Comparison of ENCODE assay signal across 14 cellular contexts in genomic region chr13:20358022-20358421, GRCh38.
DNase-seq lines count a peak whose midpoint lies in the region; ATAC-seq, FAIRE-seq and TF ChIP-seq lines count a peak whose summit lies in the region.
"Had no signal": no experiment of that assay in that cellular context is flagged by ENCODE, and none has a peak within 500 bp of the region (broad histone marks: within the 10 kb centered on the region; RNA-seq: fewer than 3 reads in every experiment).

No MANE protein-coding gene starts in this region.

- TF ChIP-seq CTCF in HEK293 (tag by site-specific recombination; IDR thresholded peaks at IDR 0.05) (no peak), RWPE1 (conservative IDR thresholded peaks at IDR 0.05; ENCODE audit: low read depth) (no peak), osteocyte (IDR thresholded peaks at IDR 0.05) (no peak), colonic mucosa (IDR thresholded peaks at IDR 0.05) (no peak)

- no peak overlapping the region for H3K9ac ChIP-seq in colonic mucosa (ENCODE audit: low read depth in 2 of 2, low read length in 2 of 2)
- H3K9ac ChIP-seq: BLaER1 treated with 17β-estradiol and CSF1 and Interleukin-3, amounts not matched to agents 10 nM and 100 nM had no signal

- no peak for ATAC-seq in left ventricle myocardium superior
- ATAC-seq in GM19463 (IDR thresholded peaks at IDR 0.05; ENCODE audit: unreplicated experiment): no peak

- no peaks in the 10 kb centered on the region for H3K4me1 ChIP-seq in HEK293 (ENCODE audit: control insufficient read depth, insufficient read depth, low read length)
- H3K4me1 ChIP-seq in colonic mucosa: no peaks in the 10 kb centered on the region

- no peaks in the 10 kb centered on the region for H3K9me3 Mint-ChIP-seq in osteocyte (ENCODE audit: unreplicated experiment)

- no peak for FAIRE-seq in H54 (lab: Jason Lieb, UNC)

- no peak for DNase-seq in RWPE1 (ENCODE audit: low spot score)
- peak in 35 of 42 donors; percentile 19 to 83 (median 49) for DNase-seq in head of caudate nucleus
- DNase-seq in osteocyte (ENCODE audit: extremely low spot score, unreplicated experiment): peak; percentile 67
- no peak for DNase-seq in left ventricle myocardium superior
- DNase-seq in colonic mucosa: no peak
- DNase-seq in H54 (ENCODE audit: insufficient read length, low spot score): no peak
- DNase-seq: ACHN; CD4-positive, CD25-positive, alpha-beta regulatory T cell; DMS53; GF-D8; H7 had no signal

- CTCF ChIA-PET in HEK293 (lab: Yijun Ruan, JAX) (no interaction called here), RWPE1 (lab: Yijun Ruan, JAX) (interaction anchor here (0.6 kb wide), 1 partner anchor 169 kb away, joined by 3 read pairs; no protein-coding TSS in a partner anchor)

- no peaks in the 10 kb centered on the region for H3K36me3 Mint-ChIP-seq in osteocyte (ENCODE audit: unreplicated experiment)
- H3K36me3 Mint-ChIP-seq: CD4-positive, CD25-positive, alpha-beta regulatory T cell had no signal

- intact Hi-C loops in head of caudate nucleus (cut with DNase I): no loop called here
- intact Hi-C loops in left ventricle myocardium superior (cut with micrococcal nuclease): no loop called here
- intact Hi-C loops in colonic mucosa (cut with DNase I): no loop called here

- H3K4me3 Mint-ChIP-seq in osteocyte (ENCODE audit: unreplicated experiment): no peak overlapping the region
- H3K4me3 Mint-ChIP-seq: CD4-positive, CD25-positive, alpha-beta regulatory T cell had no signal

- POLR2A ChIA-PET in HEK293 (lab: Yijun Ruan, JAX) (no interaction called here), RWPE1 (lab: Yijun Ruan, JAX; ENCODE audit: low non-redundant PET) (no interaction called here)

- H3K4me3 ChIP-seq in HEK293 (ENCODE audit: low read depth, low read length) (no peak overlapping the region), colonic mucosa (no peak overlapping the region)
- H3K4me3 ChIP-seq: BLaER1 treated with 17β-estradiol and CSF1 and Interleukin-3, amounts not matched to agents 10 nM and 100 nM had no signal

- peaks cover 2% of the 10 kb centered on the region for H3K27me3 Mint-ChIP-seq in osteocyte (ENCODE audit: unreplicated experiment)

- no peak overlapping the region for H3K27ac Mint-ChIP-seq in osteocyte (ENCODE audit: unreplicated experiment)

- TF ChIP-seq POLR2A in H54 (IDR thresholded peaks at IDR 0.05; ENCODE audit: low read depth, low read length): no peak

- H3K36me3 ChIP-seq in HEK293 (ENCODE audit: control insufficient read depth in 2 of 2, insufficient read depth in 1 of 2, low read length in 2 of 2) (no peaks in the 10 kb centered on the region), colonic mucosa (no peaks in the 10 kb centered on the region)
- H3K36me3 ChIP-seq: BLaER1 treated with 17β-estradiol and CSF1 and Interleukin-3, amounts not matched to agents 10 nM and 100 nM had no signal

- H3K27ac ChIP-seq in HEK293 (ENCODE audit: extremely low read depth, low read depth, low read length) (no peak overlapping the region), RWPE1 (peak overlapping the region; percentile 92), colonic mucosa (no peak overlapping the region)
- H3K27ac ChIP-seq: BLaER1 treated with 17β-estradiol and CSF1 and Interleukin-3, amounts not matched to agents 10 nM and 100 nM had no signal

- H3K9me3 ChIP-seq in HEK293 (ENCODE audit: control insufficient read depth, insufficient read depth, low read depth, low read length): no peaks in the 10 kb centered on the region
- H3K9me3 ChIP-seq in colonic mucosa: no peaks in the 10 kb centered on the region
- H3K9me3 ChIP-seq: BLaER1 treated with 17β-estradiol and CSF1 and Interleukin-3, amounts not matched to agents 10 nM and 100 nM had no signal

- H3K4me1 Mint-ChIP-seq in osteocyte (ENCODE audit: unreplicated experiment): no peaks in the 10 kb centered on the region

- H3K27me3 ChIP-seq in colonic mucosa: no peaks in the 10 kb centered on the region
- H3K27me3 ChIP-seq: BLaER1 treated with 17β-estradiol and CSF1 and Interleukin-3, amounts not matched to agents 10 nM and 100 nM had no signal

TF ChIP-seq in HEK293, 187 proteins besides CTCF, POLR2A, EP300 and RAD21:
- no peak for TF ChIP-seq ZNF398 (tag by site-specific recombination; IDR thresholded peaks at IDR 0.05)
- peak; percentile 69 for TF ChIP-seq EGR2 (tag by site-specific recombination; IDR thresholded peaks at IDR 0.05; ENCODE audit: low read depth)
- TF ChIP-seq PRDM10 (tag by site-specific recombination; IDR thresholded peaks at IDR 0.05): no peak
- TF ChIP-seq ZFHX2 (tag by site-specific recombination; conservative IDR thresholded peaks at IDR 0.05): peak; percentile 71
- TF ChIP-seq ZNF677 (tag by site-specific recombination; IDR thresholded peaks at IDR 0.05): no peak
- no peak for TF ChIP-seq GLIS2 (tag by site-specific recombination; IDR thresholded peaks at IDR 0.05)

Comparison
In these comparisons a context has a peak if more than half of its experiments do, and no peak if none do; other contexts are left out.
1. DNase-seq: peak in head of caudate nucleus (35 of 42) and osteocyte (single experiment); none in RWPE1 (single experiment), left ventricle myocardium superior (single experiment), colonic mucosa (single experiment) and H54 (single experiment).